Comparison of ENCODE assay signal across 19 cellular contexts in genomic region chr2:220936641-220937197, GRCh38.
DNase-seq lines count a peak whose midpoint lies in the region; ATAC-seq and TF ChIP-seq lines count a peak whose summit lies in the region.
"Had no signal": no experiment of that assay in that cellular context is flagged by ENCODE, and none has a peak within 500 bp of the region (broad histone marks: within the 10 kb centered on the region; RNA-seq: fewer than 3 reads in every experiment).

No MANE protein-coding gene starts in this region.

- TF ChIP-seq CTCF in WTC11 (IDR thresholded peaks at IDR 0.05) = no peak
- TF ChIP-seq CTCF in right atrium auricular region (IDR thresholded peaks at IDR 0.05) = no peak
- no peak for TF ChIP-seq CTCF in left lung (IDR thresholded peaks at IDR 0.05)

- H3K9me3 ChIP-seq in right atrium auricular region (no peaks in the 10 kb centered on the region), left lung (no peaks in the 10 kb centered on the region)
- H3K9me3 ChIP-seq: BLaER1 treated with 17β-estradiol and CSF1 and Interleukin-3, amounts not matched to agents 10 nM and 100 nM had no signal

- H3K36me3 ChIP-seq in right atrium auricular region (no peaks in the 10 kb centered on the region), left lung (no peaks in the 10 kb centered on the region)
- H3K36me3 ChIP-seq: BLaER1 treated with 17β-estradiol and CSF1 and Interleukin-3, amounts not matched to agents 10 nM and 100 nM had no signal

- POLR2A ChIA-PET in WTC11 (lab: Charles Lee) = no interaction called here

- H3K4me1 Mint-ChIP-seq in WTC11 = peaks cover 12% of the 10 kb centered on the region
- peaks cover 14% of the 10 kb centered on the region for H3K4me1 Mint-ChIP-seq in stimulated activated effector memory CD8-positive, alpha-beta T cell treated with anti-CD3 and anti-CD28 coated beads, Interleukin-12 subunit alpha, Interleukin-12 subunit beta, amount 100 ng/mL, for 72 hours
- H3K4me1 Mint-ChIP-seq: CD8-positive, alpha-beta memory T cell had no signal

- H3K27me3 ChIP-seq in right atrium auricular region (no peaks in the 10 kb centered on the region), left lung (no peaks in the 10 kb centered on the region)
- H3K27me3 ChIP-seq: BLaER1 treated with 17β-estradiol and CSF1 and Interleukin-3, amounts not matched to agents 10 nM and 100 nM had no signal

- no peak for DNase-seq in Right ventricle myocardium inferior (ENCODE audit: missing footprints)
- DNase-seq in cardiac septum (ENCODE audit: low spot score) = no peak
- DNase-seq in WTC11 (ENCODE audit: low spot score) = no peak
- DNase-seq in right atrium auricular region (ENCODE audit: low spot score) = no peak
- DNase-seq in stimulated activated effector memory CD8-positive, alpha-beta T cell treated with anti-CD3 and anti-CD28 coated beads, Interleukin-12 subunit alpha, Interleukin-12 subunit beta, amount 100 ng/mL, for 72 hours (ENCODE audit: low spot score in 2 of 2) = no peak
- DNase-seq in LoVo (ENCODE audit: low spot score) = no peak
- no peak for DNase-seq in left lung
- DNase-seq: CD8-positive, alpha-beta memory T cell; DMS79; KBM-7; NCI-H1092; NCI-H146; NCI-H2081 treated with DMSO at 0.1 percent for 48 hours; NCI-H510A; NCI-H774 had no signal

- H3K27me3 Mint-ChIP-seq in WTC11 (ENCODE audit: low read depth) = no peaks in the 10 kb centered on the region
- H3K27me3 Mint-ChIP-seq: CD8-positive, alpha-beta memory T cell had no signal

- H3K4me3 Mint-ChIP-seq in WTC11 = no peak overlapping the region
- H3K4me3 Mint-ChIP-seq in stimulated activated effector memory CD8-positive, alpha-beta T cell treated with anti-CD3 and anti-CD28 coated beads, Interleukin-12 subunit alpha, Interleukin-12 subunit beta, amount 100 ng/mL, for 72 hours = peak overlapping the region; percentile 22
- H3K4me3 Mint-ChIP-seq: CD8-positive, alpha-beta memory T cell had no signal

- H3K36me3 Mint-ChIP-seq in WTC11 = peaks cover 6% of the 10 kb centered on the region; the same call in 1 of the 2 replicates
- H3K36me3 Mint-ChIP-seq in stimulated activated effector memory CD8-positive, alpha-beta T cell treated with anti-CD3 and anti-CD28 coated beads, Interleukin-12 subunit alpha, Interleukin-12 subunit beta, amount 100 ng/mL, for 72 hours = no peaks in the 10 kb centered on the region
- H3K36me3 Mint-ChIP-seq: CD8-positive, alpha-beta memory T cell had no signal

- H3K4me1 ChIP-seq in right atrium auricular region (peaks cover 0 to 8% of the 10 kb centered on the region in 2 donors), left lung (no peaks in the 10 kb centered on the region)
- H3K4me1 ChIP-seq: BLaER1 treated with 17β-estradiol and CSF1 and Interleukin-3, amounts not matched to agents 10 nM and 100 nM had no signal

- peak; percentile 22 for ATAC-seq in Right ventricle myocardium inferior
- peak; percentile 50 for ATAC-seq in WTC11
- no peak for ATAC-seq in stimulated activated effector memory CD8-positive, alpha-beta T cell treated with anti-CD3 and anti-CD28 coated beads, Interleukin-12 subunit alpha, Interleukin-12 subunit beta, amount 100 ng/mL, for 72 hours
- no peak for ATAC-seq in GM21786 (IDR thresholded peaks at IDR 0.05; ENCODE audit: unreplicated experiment)
- ATAC-seq in left lung = no peak
- ATAC-seq: HCT116 had no signal

- CTCF ChIA-PET in WTC11 (lab: Charles Lee) = no interaction called here

- no peak overlapping the region; the same call in 1 of the 2 replicates for H3K27ac Mint-ChIP-seq in WTC11
- peak overlapping the region; percentile 79 for H3K27ac Mint-ChIP-seq in stimulated activated effector memory CD8-positive, alpha-beta T cell treated with anti-CD3 and anti-CD28 coated beads, Interleukin-12 subunit alpha, Interleukin-12 subunit beta, amount 100 ng/mL, for 72 hours
- H3K27ac Mint-ChIP-seq: CD8-positive, alpha-beta memory T cell had no signal

- intact Hi-C loops in Right ventricle myocardium inferior (cut with DNase I) = no loop called here
- intact Hi-C loops in cardiac septum (cut with DNase I) = no loop called here
- intact Hi-C loops in left lung (cut with DNase I) = no loop called here

- H3K27ac ChIP-seq in right atrium auricular region (peak overlapping the region; percentile 58 to 85), left lung (no peak overlapping the region)
- H3K27ac ChIP-seq: BLaER1 treated with 17β-estradiol and CSF1 and Interleukin-3, amounts not matched to agents 10 nM and 100 nM; HL-60 had no signal

- H3K4me3 ChIP-seq in right atrium auricular region = peak overlapping the region; percentile 21 to 40
- H3K4me3 ChIP-seq in left lung = no peak overlapping the region
- H3K4me3 ChIP-seq: BLaER1 treated with 17β-estradiol and CSF1 and Interleukin-3, amounts not matched to agents 10 nM and 100 nM had no signal

- peaks cover 6% of the 10 kb centered on the region for H3K9me3 Mint-ChIP-seq in WTC11
- H3K9me3 Mint-ChIP-seq in stimulated activated effector memory CD8-positive, alpha-beta T cell treated with anti-CD3 and anti-CD28 coated beads, Interleukin-12 subunit alpha, Interleukin-12 subunit beta, amount 100 ng/mL, for 72 hours = no peaks in the 10 kb centered on the region

TF ChIP-seq in WTC11, 78 proteins besides CTCF, POLR2A, EP300 and RAD21:
- TF ChIP-seq PREB (CRISPR knock-in tag; IDR thresholded peaks at IDR 0.05; ENCODE audit: borderline replicate concordance) (no peak), ATF3 (CRISPR knock-in tag; conservative IDR thresholded peaks at IDR 0.05) (no peak), TEAD1 (CRISPR knock-in tag; IDR thresholded peaks at IDR 0.05) (no peak), ZNF121 (CRISPR knock-in tag; IDR thresholded peaks at IDR 0.05) (no peak), CREB1 (CRISPR knock-in tag; IDR thresholded peaks at IDR 0.05) (no peak)

Comparison
In these comparisons a context has a peak if more than half of its experiments do, and no peak if none do; other contexts are left out.
1. ATAC-seq: peak in Right ventricle myocardium inferior (single experiment) and WTC11 (single experiment); none in stimulated activated effector memory CD8-positive, alpha-beta T cell treated with anti-CD3 and anti-CD28 coated beads, Interleukin-12 subunit alpha, Interleukin-12 subunit beta, amount 100 ng/mL, for 72 hours (single experiment), GM21786 (single experiment) and left lung (single experiment).
2. H3K27ac ChIP-seq: peak in right atrium auricular region (2 of 2); none in left lung (0 of 2).
3. H3K4me3 ChIP-seq: peak in right atrium auricular region (2 of 2); none in left lung (0 of 2).